ENCODE assay signal across 8 cellular contexts in genomic region chr12:1594045-1594294, GRCh38.
DNase-seq lines count a peak whose midpoint lies in the region; ATAC-seq and TF ChIP-seq lines count a peak whose summit lies in the region.

No MANE protein-coding gene starts in this region.

- no peaks in the 10 kb centered on the region for H4K20me1 ChIP-seq in OCI-LY1 (ENCODE audit: insufficient read depth, low read length)

- peak overlapping the region; percentile 90 for H3K4me3 ChIP-seq in OCI-LY1 (ENCODE audit: low read depth, low read length, poor library complexity, severe bottlenecking)
- H3K4me3 ChIP-seq in brain microvascular endothelial cell (ENCODE audit: low read depth, low read length): peak overlapping the region; percentile 72

- peaks cover 10% of the 10 kb centered on the region; the same call in 1 of the 2 replicates for H3F3A ChIP-seq in OCI-LY1 (ENCODE audit: insufficient read depth, low read length)

- TF ChIP-seq CTCF in OCI-LY1 (IDR thresholded peaks at IDR 0.05; ENCODE audit: low read length) (no peak), brain microvascular endothelial cell (IDR thresholded peaks at IDR 0.05; ENCODE audit: low read depth, low read length, missing control alignments) (no peak)

- ATAC-seq in GM19025 (IDR thresholded peaks at IDR 0.05; ENCODE audit: low read depth, unreplicated experiment) (peak; percentile 44), HG03108 (IDR thresholded peaks at IDR 0.05; ENCODE audit: unreplicated experiment) (peak; percentile 44)

- H3K27ac ChIP-seq in OCI-LY1 (ENCODE audit: low read depth, low read length, poor library complexity, severe bottlenecking) (peak overlapping the region; percentile 86), brain microvascular endothelial cell (peak overlapping the region; percentile 91), substantia nigra (ENCODE audit: low read depth, low read length, poor library complexity, severe bottlenecking) (peak overlapping the region; percentile 98)

- H3K36me3 ChIP-seq in OCI-LY1 (ENCODE audit: insufficient read depth, low read length): peaks cover 20% of the 10 kb centered on the region
- H3K36me3 ChIP-seq in brain microvascular endothelial cell (replicated peaks): no peaks in the 10 kb centered on the region

- in situ Hi-C loops in brain microvascular endothelial cell (cut with HindIII; ENCODE audit: low pct_ligation_motif_present, low sequenced_read_pairs): no loop called here

- peak overlapping the region; percentile 69 for H3K9ac ChIP-seq in OCI-LY1 (ENCODE audit: low read length)

- DNase-seq in COLO668 (lab: John Stamatoyannopoulos, UW; ENCODE audit: unreplicated experiment) (peak; percentile 90), brain microvascular endothelial cell (no peak), kidney tubule cell (ENCODE audit: low spot score) (peak; percentile 81), substantia nigra (lab: John Stamatoyannopoulos, UW) (peak in 15 of 49 donors; percentile 27 to 73 (median 54)), cortex of kidney (lab: John Stamatoyannopoulos, UW) (no peak)

- H3K9me2 ChIP-seq in OCI-LY1 (ENCODE audit: low read depth, low read length): no peaks in the 10 kb centered on the region

- peaks cover 52% of the 10 kb centered on the region for H3K4me1 ChIP-seq in OCI-LY1 (ENCODE audit: insufficient read depth, low read length, severe bottlenecking)

- no peaks in the 10 kb centered on the region for H3K27me3 ChIP-seq in OCI-LY1 (ENCODE audit: insufficient read depth, low read length)
- no peaks in the 10 kb centered on the region for H3K27me3 ChIP-seq in brain microvascular endothelial cell (replicated peaks)

- peak overlapping the region; percentile 96 for H3K4me2 ChIP-seq in OCI-LY1 (ENCODE audit: low read length)

- H3K9me3 ChIP-seq in OCI-LY1 (ENCODE audit: low read length): no peaks in the 10 kb centered on the region

- H3K79me2 ChIP-seq in OCI-LY1 (ENCODE audit: insufficient read depth, low read length): peaks cover 37% of the 10 kb centered on the region

- no peak overlapping the region for H2AFZ ChIP-seq in OCI-LY1 (ENCODE audit: low read length)

Comparison
In these comparisons a context has a peak if more than half of its experiments do, and no peak if none do; other contexts are left out.
1. DNase-seq: peak in COLO668 (single experiment) and kidney tubule cell (single experiment); none in brain microvascular endothelial cell (single experiment) and cortex of kidney (single experiment).
2. Peak in every context shown above with its lines, with median percentiles within 50 percentile points of each other: H3K27ac ChIP-seq.